In genomic region chr1:39568208-39568607, GRCh38 we compare ENCODE assay signal across 16 cellular contexts. TPM values are rescaled to one million over a fixed set of nuclear protein-coding genes. Genes with fewer than 3 reads are reported as not detected.
DNase-seq lines count a peak whose midpoint lies in the region; ATAC-seq and TF ChIP-seq lines count a peak whose summit lies in the region.
"Had no signal": no experiment of that assay in that cellular context is flagged by ENCODE, and none has a peak within 500 bp of the region (broad histone marks: within the 10 kb centered on the region; RNA-seq: fewer than 3 reads in every experiment).

No MANE protein-coding gene starts in this region.

- no peak for ATAC-seq in HG02973 (IDR thresholded peaks at IDR 0.05; ENCODE audit: unreplicated experiment)
- ATAC-seq: A549 had no signal

- no peaks in the 10 kb centered on the region for H3K9me3 Mint-ChIP-seq in progenitor cell of endocrine pancreas (ENCODE audit: low read depth)
- H3K9me3 Mint-ChIP-seq: CD8-positive, alpha-beta memory T cell; IgD-negative memory B cell had no signal

- H3K4me3 ChIP-seq in H7 (ENCODE audit: insufficient read depth, low read depth, low read length) (no peak overlapping the region), MM.1S (ENCODE audit: low read length) (peak overlapping the region; percentile 19; the same call in 1 of the 2 replicates), hepatocyte (no peak overlapping the region)
- H3K4me3 ChIP-seq: A549, BLaER1, GM23248 had no signal

- H3K4me3 Mint-ChIP-seq in progenitor cell of endocrine pancreas (ENCODE audit: low read depth) = no peak overlapping the region
- H3K4me3 Mint-ChIP-seq: CD8-positive, alpha-beta memory T cell; IgD-negative memory B cell had no signal

- H3K27ac Mint-ChIP-seq in progenitor cell of endocrine pancreas = peak overlapping the region; percentile 87
- H3K27ac Mint-ChIP-seq: IgD-negative memory B cell had no signal

- peaks cover 98% of the 10 kb centered on the region for H3K79me2 ChIP-seq in MM.1S (ENCODE audit: low read length)
- H3K79me2 ChIP-seq in hepatocyte = peaks cover 84% of the 10 kb centered on the region

- H4K20me1 ChIP-seq in MM.1S (ENCODE audit: insufficient read depth, low read length) = peaks cover 65% of the 10 kb centered on the region
- peaks cover 68% of the 10 kb centered on the region for H4K20me1 ChIP-seq in hepatocyte (ENCODE audit: insufficient read depth, poor library complexity, severe bottlenecking)

- TF ChIP-seq CTCF in MM.1S (IDR thresholded peaks at IDR 0.05; ENCODE audit: low read length) = no peak
- TF ChIP-seq CTCF in hepatocyte (IDR thresholded peaks at IDR 0.05; ENCODE audit: poor library complexity) = no peak
- TF ChIP-seq CTCF in progenitor cell of endocrine pancreas (IDR thresholded peaks at IDR 0.05; ENCODE audit: unreplicated experiment) = no peak

- peaks cover 82% of the 10 kb centered on the region for H3K36me3 ChIP-seq in H7 (replicated peaks; ENCODE audit: control insufficient read depth, insufficient read depth, low read length)
- H3K36me3 ChIP-seq in MM.1S (replicated peaks; ENCODE audit: insufficient read depth, low read length) = peaks cover 67% of the 10 kb centered on the region
- H3K36me3 ChIP-seq in hepatocyte (replicated peaks; ENCODE audit: insufficient read depth, low read depth) = peaks cover 14% of the 10 kb centered on the region

- peaks cover 97% of the 10 kb centered on the region for H3F3A ChIP-seq in MM.1S (ENCODE audit: insufficient read depth, low read length)

- peaks cover 51% of the 10 kb centered on the region for H3K36me3 Mint-ChIP-seq in progenitor cell of endocrine pancreas (ENCODE audit: insufficient read depth)

- H3K4me2 ChIP-seq in MM.1S (ENCODE audit: low read depth, low read length) (peak overlapping the region; percentile 91), hepatocyte (no peak overlapping the region)
- H3K4me2 ChIP-seq: A549, BLaER1 had no signal

- H3K9me2 ChIP-seq in MM.1S (replicated peaks; ENCODE audit: insufficient read depth, low read length) (no peaks in the 10 kb centered on the region), hepatocyte (replicated peaks; ENCODE audit: insufficient read depth) (no peaks in the 10 kb centered on the region)

- DNase-seq in H7 (peak; percentile 20), MM.1S (peak; percentile 77), hepatocyte (ENCODE audit: low spot score) (no peak), progenitor cell of endocrine pancreas (ENCODE audit: low spot score, unreplicated experiment) (no peak), HUDEP-2 (lab: John Stamatoyannopoulos, UW; ENCODE audit: unreplicated experiment in 76 of 76) (no peak), hypothalamus (lab: John Stamatoyannopoulos, UW) (no peak)
- DNase-seq: AML-193; Caco-2; CD8-positive, alpha-beta memory T cell; DND-41; GDM1; GM23248 had no signal

- H3K4me1 Mint-ChIP-seq in progenitor cell of endocrine pancreas (ENCODE audit: low read depth) = peaks cover 39% of the 10 kb centered on the region

- no peak overlapping the region for H2AFZ ChIP-seq in MM.1S (ENCODE audit: low read length)
- H2AFZ ChIP-seq in hepatocyte = no peak overlapping the region
- H2AFZ ChIP-seq: GM23248 had no signal

- no peaks in the 10 kb centered on the region for H3K27me3 Mint-ChIP-seq in progenitor cell of endocrine pancreas
- H3K27me3 Mint-ChIP-seq: CD8-positive, alpha-beta memory T cell; IgD-negative memory B cell had no signal

- 100% methylated on average over 2 of the region's 2 CpGs for whole genome bisulfite sequencing in hepatocyte (ENCODE audit: low lambda C conversion rate, missing lambda C conversion rate)

- H3K9me3 ChIP-seq in MM.1S (replicated peaks; ENCODE audit: insufficient read depth, low read length) (no peaks in the 10 kb centered on the region), hepatocyte (ENCODE audit: low read depth) (no peaks in the 10 kb centered on the region)
- H3K9me3 ChIP-seq: A549, BLaER1, Caco-2 had no signal

- H3K27me3 ChIP-seq in H7 (ENCODE audit: control insufficient read depth, insufficient read depth, low read length) = no peaks in the 10 kb centered on the region
- no peaks in the 10 kb centered on the region for H3K27me3 ChIP-seq in MM.1S (replicated peaks; ENCODE audit: insufficient read depth, low read length)
- no peaks in the 10 kb centered on the region for H3K27me3 ChIP-seq in hepatocyte
- H3K27me3 ChIP-seq: BLaER1 had no signal

- peaks cover 63% of the 10 kb centered on the region for H3K4me1 ChIP-seq in MM.1S (ENCODE audit: low read length)
- H3K4me1 ChIP-seq in hepatocyte (ENCODE audit: insufficient read depth) = peaks cover 24% of the 10 kb centered on the region

- peak overlapping the region; percentile 94 for H3K27ac ChIP-seq in MM.1S (ENCODE audit: low read length)
- peak overlapping the region; percentile 37 for H3K27ac ChIP-seq in hepatocyte
- H3K27ac ChIP-seq: A549, BLaER1, GM23248 had no signal

- peak overlapping the region; percentile 94; the same call in 1 of the 2 replicates for H3K9ac ChIP-seq in MM.1S (ENCODE audit: low read length)
- H3K9ac ChIP-seq: BLaER1, GM23248 had no signal

RNA-seq across cellular contexts. Expression of gene PABPC4, which starts 8.4 kb away (rescaled TPM):
- total RNA-seq in H7 (2014; rRNA removed; shearing (Covaris generic)) = 185 and 193 TPM in 2 replicates
- total RNA-seq in hepatocyte (100 and 130 TPM in 2 replicates), progenitor cell of endocrine pancreas (324 and 325 TPM in 2 replicates)
- 71.5 and 82.3 TPM in 2 replicates for polyA plus RNA-seq in hepatocyte

Comparison
In these comparisons a context has a peak if more than half of its experiments do, and no peak if none do; other contexts are left out.
1. DNase-seq: peak in H7 (single experiment) and MM.1S (single experiment); none in hepatocyte (single experiment), progenitor cell of endocrine pancreas (single experiment), HUDEP-2 (0 of 76) and hypothalamus (0 of 51).